15 cellular contexts compared by ENCODE assay signal in genomic region chr14:98725196-98725595, GRCh38.
"Had no signal": no experiment of that assay in that cellular context is flagged by ENCODE, and none has a peak within 500 bp of the region (broad histone marks: within the 10 kb centered on the region; RNA-seq: fewer than 3 reads in every experiment).

No MANE protein-coding gene starts in this region.

- H3K9me3 ChIP-seq: body of pancreas, ovary, psoas muscle had no signal

- H3K4me3 ChIP-seq: body of pancreas, ovary, psoas muscle, skin epidermis had no signal

- ATAC-seq: activated CD4-positive, CD25-positive, alpha-beta regulatory T cell treated with anti-CD3 and anti-CD28 coated beads, Interleukin-2, amount 50 U/mL, for 24 hours; activated T-cell treated with anti-CD3 and anti-CD28 coated beads, Interleukin-2, amount 50 U/mL, for 4 hours; body of pancreas; naive thymus-derived CD4-positive, alpha-beta T cell; psoas muscle; right cardiac atrium had no signal

- H3K36me3 ChIP-seq: ovary had no signal

- H3K27me3 ChIP-seq: body of pancreas, ovary had no signal

- H3K4me1 ChIP-seq: body of pancreas, psoas muscle had no signal

- DNase-seq: activated CD4-positive, alpha-beta T cell treated with anti-CD3 and anti-CD28 coated beads, Interleukin-2, amount 50 U/mL, for 1 hour; activated CD8-positive, alpha-beta memory T cell treated with anti-CD3 and anti-CD28 coated beads, Interleukin-2, amount 50 U/mL, for 4 hours; activated naive CD4-positive, alpha-beta T cell treated with anti-CD3 and anti-CD28 coated beads for 36 hours; activated T-cell treated with anti-CD3 and anti-CD28 coated beads, Interleukin-2, amount 50 U/mL, for 4 hours; body of pancreas; kidney glomerular epithelial cell; naive thymus-derived CD4-positive, alpha-beta T cell; ovary; psoas muscle; right cardiac atrium; stimulated activated CD4-positive, alpha-beta T cell treated with anti-CD3 and anti-CD28 coated beads, Interleukin-15, amount 100 ng/mL, for 24 hours; stimulated activated CD4-positive, alpha-beta T cell treated with anti-CD3 and anti-CD28 coated beads, Interleukin-2, amount 100 ng/mL, for 48 hours; T1000 had no signal

- H3K27ac ChIP-seq: body of pancreas, ovary, psoas muscle, skin epidermis had no signal
